ENCODE assay signal across 8 cellular contexts in the genomic region with DNA sequence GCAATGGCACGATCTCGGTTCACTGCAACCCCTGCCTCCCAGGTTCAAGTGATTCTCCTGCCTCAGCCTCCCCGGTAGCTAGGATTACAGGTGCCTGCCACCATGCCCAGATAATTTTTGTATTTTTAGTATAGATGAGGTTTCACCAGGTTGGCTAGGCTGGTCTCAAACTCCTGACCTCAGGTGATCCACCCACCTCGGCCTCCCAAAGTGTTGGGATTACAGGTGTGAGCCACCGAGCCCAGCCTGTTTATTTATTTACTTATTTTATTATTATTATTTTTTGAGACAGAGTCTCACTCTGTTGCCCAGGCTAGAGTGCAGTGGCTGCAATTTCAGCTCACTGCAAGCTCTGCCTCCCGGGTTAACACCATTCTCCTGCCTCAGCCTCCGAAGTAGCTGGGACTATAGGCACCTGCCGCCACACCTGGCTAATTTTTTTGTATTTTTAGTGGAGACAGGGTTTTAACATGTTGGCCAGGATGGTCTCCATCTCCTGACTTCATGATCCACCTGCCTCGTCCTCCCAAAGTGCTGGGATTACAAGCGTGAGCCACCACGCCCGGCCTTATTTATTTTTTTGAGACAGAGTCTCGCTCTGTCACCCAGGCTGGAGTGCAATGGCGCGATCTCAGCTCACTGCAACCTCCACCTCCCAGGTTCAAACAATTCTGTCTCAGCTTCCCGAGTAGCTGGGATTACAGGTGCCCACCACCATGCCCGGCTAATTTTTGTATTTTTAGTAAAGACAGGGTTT. TPM values are rescaled to one million over a fixed set of nuclear protein-coding genes. Genes with fewer than 3 reads are reported as not detected.
A peak's percentile ranks its signal among the peaks of the same experiment; 100 is the strongest.
DNase-seq lines count a peak whose midpoint lies in the region; ATAC-seq and TF ChIP-seq lines count a peak whose summit lies in the region.
"Not testable (repeated sequence)": the region's sequence is repeated elsewhere in the genome, so short reads cannot be mapped to it uniquely, and the experiment has no call there.

No MANE protein-coding gene starts in this region.

- TF ChIP-seq CTCF in CD4-positive, alpha-beta T cell (IDR thresholded peaks at IDR 0.05); right lobe of liver (IDR thresholded peaks at IDR 0.05); spleen (IDR thresholded peaks at IDR 0.05 in 8 of 11, conservative IDR thresholded peaks at IDR 0.05 in 3 of 11); type B pancreatic cell (conservative IDR thresholded peaks at IDR 0.05): not testable (repeated sequence)

- H3K9me3 ChIP-seq in CD4-positive, alpha-beta T cell (ENCODE audit: control insufficient read depth, low read length); effector memory CD4-positive, alpha-beta T cell (ENCODE audit: control insufficient read depth, low read length); right lobe of liver; spleen: not testable (repeated sequence)

- TF ChIP-seq POLR2A in right lobe of liver (IDR thresholded peaks at IDR 0.05); spleen (IDR thresholded peaks at IDR 0.05): not testable (repeated sequence)

- H3K27ac Mint-ChIP-seq in CD4-positive, alpha-beta T cell = peak overlapping the region; percentile 97
- peak overlapping the region; percentile 98 for H3K27ac Mint-ChIP-seq in T-helper 2 cell treated with Interferon-gamma antibody and Interleukin-4, amounts not matched to agents 5 μg/mL and 100 μg/mL, for 36 hours
- H3K27ac Mint-ChIP-seq in activated naive CD4-positive, alpha-beta T cell treated with anti-CD3 and anti-CD28 coated beads, Interleukin-2, amount 10 ng/mL, durations not matched to agents 7 days and 5 days = peak overlapping the region; percentile 100
- not testable (repeated sequence) for H3K27ac Mint-ChIP-seq in type B pancreatic cell

- POLR2A ChIA-PET in CD4-positive, alpha-beta T cell (lab: Charles Lee) = interaction anchor here (1.1 to 3.8 kb wide), 8 partner anchors 8 to 217 kb away, joined by 3 to 71 read pairs (median 4); partner anchors contain the start of gene DYNLT1

- not testable (repeated sequence) for H3K9me3 Mint-ChIP-seq in CD4-positive, alpha-beta T cell; T-helper 2 cell treated with Interferon-gamma antibody and Interleukin-4, amounts not matched to agents 5 μg/mL and 100 μg/mL, for 36 hours; activated naive CD4-positive, alpha-beta T cell treated with anti-CD3 and anti-CD28 coated beads, Interleukin-2, amount 10 ng/mL, durations not matched to agents 7 days and 5 days; type B pancreatic cell

- 96% methylated on average over 13 of the region's 17 CpGs for WGBS in right lobe of liver (ENCODE audit: insufficient coverage, low coverage, low lambda C conversion rate, missing lambda C conversion rate)
- 85 to 96% (median 91%) methylated on average over 17 of the region's 17 CpGs for WGBS in spleen, 5 donors

- H3K4me1 Mint-ChIP-seq in CD4-positive, alpha-beta T cell (ENCODE audit: low read depth) = peaks cover 68% of the 10 kb centered on the region
- peaks cover 70% of the 10 kb centered on the region for H3K4me1 Mint-ChIP-seq in T-helper 2 cell treated with Interferon-gamma antibody and Interleukin-4, amounts not matched to agents 5 μg/mL and 100 μg/mL, for 36 hours (ENCODE audit: low read depth)
- H3K4me1 Mint-ChIP-seq in activated naive CD4-positive, alpha-beta T cell treated with anti-CD3 and anti-CD28 coated beads, Interleukin-2, amount 10 ng/mL, durations not matched to agents 7 days and 5 days = peaks cover 82% of the 10 kb centered on the region
- H3K4me1 Mint-ChIP-seq in type B pancreatic cell (ENCODE audit: unreplicated experiment) = peaks cover 15% of the 10 kb centered on the region

- peaks cover 20% of the 10 kb centered on the region for H3K36me3 Mint-ChIP-seq in CD4-positive, alpha-beta T cell (ENCODE audit: low read depth)
- peaks cover 48% of the 10 kb centered on the region for H3K36me3 Mint-ChIP-seq in T-helper 2 cell treated with Interferon-gamma antibody and Interleukin-4, amounts not matched to agents 5 μg/mL and 100 μg/mL, for 36 hours (ENCODE audit: low read depth)
- peaks cover 48% of the 10 kb centered on the region for H3K36me3 Mint-ChIP-seq in activated naive CD4-positive, alpha-beta T cell treated with anti-CD3 and anti-CD28 coated beads, Interleukin-2, amount 10 ng/mL, durations not matched to agents 7 days and 5 days
- not testable (repeated sequence) for H3K36me3 Mint-ChIP-seq in type B pancreatic cell

- H3K36me3 ChIP-seq in effector memory CD4-positive, alpha-beta T cell (ENCODE audit: control insufficient read depth, insufficient read depth, low read length); right lobe of liver: not testable (repeated sequence)
- H3K36me3 ChIP-seq in spleen = peaks cover 0 to 12% (median 0%) of the 10 kb centered on the region in 6 donors

- H3K4me1 ChIP-seq in effector memory CD4-positive, alpha-beta T cell (ENCODE audit: control insufficient read depth, insufficient read depth, low read length, poor library complexity, severe bottlenecking) = peaks cover 57% of the 10 kb centered on the region
- not testable (repeated sequence) for H3K4me1 ChIP-seq in right lobe of liver
- peaks cover 26 to 87% (median 73%) of the 10 kb centered on the region in 6 donors for H3K4me1 ChIP-seq in spleen

- intact Hi-C loops in CD4-positive, alpha-beta T cell (cut with DNase I, micrococcal nuclease) = loop anchor here in 1 of 2 experiments (2.0 to 10.0 kb wide), 3 partner anchors 17 to 200 kb away; partner anchors contain the start of gene TMEM181
- intact Hi-C loops in right lobe of liver (cut with DNase I); spleen (cut with DNase I; ENCODE audit: low total_unique reads): not testable (repeated sequence)

- H3K27me3 Mint-ChIP-seq in CD4-positive, alpha-beta T cell; T-helper 2 cell treated with Interferon-gamma antibody and Interleukin-4, amounts not matched to agents 5 μg/mL and 100 μg/mL, for 36 hours (ENCODE audit: low read depth); activated naive CD4-positive, alpha-beta T cell treated with anti-CD3 and anti-CD28 coated beads, Interleukin-2, amount 10 ng/mL, durations not matched to agents 7 days and 5 days; type B pancreatic cell: not testable (repeated sequence)

- H3K4me3 Mint-ChIP-seq in CD4-positive, alpha-beta T cell = peak overlapping the region; percentile 78
- peak overlapping the region; percentile 81 for H3K4me3 Mint-ChIP-seq in T-helper 2 cell treated with Interferon-gamma antibody and Interleukin-4, amounts not matched to agents 5 μg/mL and 100 μg/mL, for 36 hours
- H3K4me3 Mint-ChIP-seq in activated naive CD4-positive, alpha-beta T cell treated with anti-CD3 and anti-CD28 coated beads, Interleukin-2, amount 10 ng/mL, durations not matched to agents 7 days and 5 days = peak overlapping the region; percentile 75
- H3K4me3 Mint-ChIP-seq in type B pancreatic cell = not testable (repeated sequence)

- ATAC-seq in CD4-positive, alpha-beta T cell (ENCODE audit: poor library complexity); right lobe of liver: not testable (repeated sequence)

- H3K4me3 ChIP-seq in effector memory CD4-positive, alpha-beta T cell (ENCODE audit: insufficient read depth, low read depth, low read length, poor library complexity, severe bottlenecking); right lobe of liver: not testable (repeated sequence)
- peak overlapping the region in 1 of 8 donors; percentile 55 for H3K4me3 ChIP-seq in spleen

- not testable (repeated sequence) for H3K27me3 ChIP-seq in CD4-positive, alpha-beta T cell (ENCODE audit: control insufficient read depth, insufficient read depth, low read length); effector memory CD4-positive, alpha-beta T cell (replicated peaks; ENCODE audit: control insufficient read depth, insufficient read depth, low read length, poor library complexity, severe bottlenecking); right lobe of liver; spleen (replicated peaks in 1 of 7)

- H3K27ac ChIP-seq in CD4-positive, alpha-beta T cell (ENCODE audit: low read depth, low read length) = not testable (repeated sequence)
- peak overlapping the region; percentile 96 for H3K27ac ChIP-seq in effector memory CD4-positive, alpha-beta T cell (ENCODE audit: insufficient read depth, low read length, poor library complexity, severe bottlenecking)
- H3K27ac ChIP-seq in right lobe of liver (peak overlapping the region in 2 of 3 donors; percentile 6 to 27), spleen (peak overlapping the region; percentile 63 to 95 (median 89))

- CTCF ChIA-PET in CD4-positive, alpha-beta T cell (lab: Charles Lee) = interaction anchor here (1.0 kb wide), 1 partner anchor 39 kb away, joined by 4 read pairs; no protein-coding TSS in a partner anchor
- CTCF ChIA-PET in activated naive CD4-positive, alpha-beta T cell treated with anti-CD3 and anti-CD28 coated beads, Interleukin-2, amount 10 ng/mL, durations not matched to agents 7 days and 5 days (lab: Charles Lee) = interaction anchor here (0.9 to 2.1 kb wide), 3 partner anchors 8 to 39 kb away, joined by 3 to 20 read pairs (median 6); partner anchors contain the start of gene DYNLT1

- DNase-seq in CD4-positive, alpha-beta T cell; T-helper 2 cell treated with Interferon-gamma antibody and Interleukin-4, amounts not matched to agents 5 μg/mL and 100 μg/mL, for 36 hours (ENCODE audit: low spot score); activated naive CD4-positive, alpha-beta T cell treated with anti-CD3 and anti-CD28 coated beads, Interleukin-2, amount 10 ng/mL, durations not matched to agents 7 days and 5 days; effector memory CD4-positive, alpha-beta T cell; spleen: not testable (repeated sequence)
- DNase-seq in activated CD8-positive, alpha-beta memory T cell treated with anti-CD3 and anti-CD28 coated beads, Interleukin-2, amount 50 U/mL, for 48 hours = peak; percentile 60
- peak in 1 of 3 donors; percentile 16 for DNase-seq in right lobe of liver
- peak; percentile 4 for DNase-seq in type B pancreatic cell (ENCODE audit: extremely low spot score, unreplicated experiment)

RNA-seq across cellular contexts. Expression of gene SYTL3, which starts 2.3 kb away (rescaled TPM):
- 10 to 100 TPM; 41.2 to 42.7 TPM for total RNA-seq in CD4-positive, alpha-beta T cell
- total RNA-seq in right lobe of liver = 1 to 10 TPM in 4 of 6 experiments, under 1 TPM in 2; 0.66 to 1.7 (median 1.0) TPM
- 10 to 100 TPM; 13.2 to 48.3 (median 19.5) TPM for total RNA-seq in spleen
- 1 to 10 TPM; 5.9 to 8.5 (median 6.4) TPM for polyA plus RNA-seq in spleen
- total RNA-seq in type B pancreatic cell (ENCODE audit: low replicate concordance) = 2.2 and 2.8 TPM in 2 replicates

RNA-seq across cellular contexts. Expression of gene DYNLT1, which starts 7.6 kb away (rescaled TPM):
- 100 to 1,000 TPM; 170 to 182 TPM for total RNA-seq in CD4-positive, alpha-beta T cell
- total RNA-seq in right lobe of liver (10 to 100 TPM; 31.5 to 69.5 (median 40.0) TPM), spleen (10 to 100 TPM; 61.3 to 91.3 (median 71.3) TPM), type B pancreatic cell (ENCODE audit: low replicate concordance) (138 and 149 TPM in 2 replicates)
- polyA plus RNA-seq in spleen = 100 to 1,000 TPM in 2 of 3 donors, 10 to 100 TPM in 1; 81.8 to 131 (median 126) TPM
